1 cellular context compared by ENCODE assay signal in genomic region chr1:38941527-38942019, GRCh38.
TF ChIP-seq lines count a peak whose summit lies in the region.

RHBDL2 (minus strand) TSS chr1:38941830; CDS start chr1:38919212, 22,618 bp downstream.

TF ChIP-seq in HepG2, 621 proteins besides CTCF, POLR2A, EP300 and RAD21 (continued from another document and continues in another):
- TF ChIP-seq PBX2 (CRISPR knock-in tag; IDR thresholded peaks at IDR 0.05) (no peak), MAFK (conservative IDR thresholded peaks at IDR 0.05 in 1 of 2, IDR thresholded peaks at IDR 0.05 in 1 of 2; ENCODE audit: low read length in 2 of 2) (no peak), REPIN1 (CRISPR knock-in tag; IDR thresholded peaks at IDR 0.05; ENCODE audit: borderline replicate concordance, low read depth) (no peak), MLLT10 (CRISPR knock-in tag; IDR thresholded peaks at IDR 0.05) (no peak), ZNF232 (CRISPR knock-in tag; IDR thresholded peaks at IDR 0.05; ENCODE audit: borderline replicate concordance) (no peak), ZNF775 (CRISPR knock-in tag; IDR thresholded peaks at IDR 0.05; ENCODE audit: borderline replicate concordance) (no peak), ZMYM2 (CRISPR knock-in tag; IDR thresholded peaks at IDR 0.05) (no peak), FOXP1 (IDR thresholded peaks at IDR 0.05) (no peak), FOXP1 (CRISPR knock-in tag; IDR thresholded peaks at IDR 0.05) (no peak), KLF12 (CRISPR knock-in tag; IDR thresholded peaks at IDR 0.05; ENCODE audit: borderline replicate concordance) (no peak), ZFP91 (CRISPR knock-in tag; IDR thresholded peaks at IDR 0.05; ENCODE audit: borderline replicate concordance) (peak; percentile 62; the same call in 1 of the 2 replicates), ZNF230 (CRISPR knock-in tag; IDR thresholded peaks at IDR 0.05) (no peak), THYN1 (CRISPR knock-in tag; IDR thresholded peaks at IDR 0.05; ENCODE audit: borderline replicate concordance, low read depth) (no peak), FOXO4 (CRISPR knock-in tag; conservative IDR thresholded peaks at IDR 0.05) (no peak), ZFP36 (IDR thresholded peaks at IDR 0.05; ENCODE audit: borderline replicate concordance, low read depth, low read length, partially characterized antibody) (no peak), ZNF407 (CRISPR knock-in tag; IDR thresholded peaks at IDR 0.05; ENCODE audit: not compliant biosample characterization) (no peak), FOXP4 (CRISPR knock-in tag; IDR thresholded peaks at IDR 0.05) (no peak), SP4 (CRISPR knock-in tag; IDR thresholded peaks at IDR 0.05) (0 out of 2 replicates have a peak, but pooled peaks have one; percentile 25), GATA4 (IDR thresholded peaks at IDR 0.05; ENCODE audit: borderline replicate concordance, low read depth) (0 out of 2 replicates have a peak, but pooled peaks have one; percentile 22), ZZZ3 (CRISPR knock-in tag; IDR thresholded peaks at IDR 0.05; ENCODE audit: borderline replicate concordance) (no peak), ZFY (CRISPR knock-in tag; IDR thresholded peaks at IDR 0.05) (0 out of 2 replicates have a peak, but pooled peaks have one; percentile 25), HNRNPLL (IDR thresholded peaks at IDR 0.05; ENCODE audit: low read depth, low read length, poor library complexity, severe bottlenecking) (peak; percentile 24), IRF1 (CRISPR knock-in tag; IDR thresholded peaks at IDR 0.05; ENCODE audit: low read depth) (0 out of 2 replicates have a peak, but pooled peaks have one; percentile 50), ZNF292 (CRISPR knock-in tag; IDR thresholded peaks at IDR 0.05; ENCODE audit: borderline replicate concordance, low read depth) (0 out of 2 replicates have a peak, but pooled peaks have one; percentile 2), SIN3A (IDR thresholded peaks at IDR 0.05; ENCODE audit: borderline replicate concordance, low read depth, low read length) (0 out of 2 replicates have a peak, but pooled peaks have one; percentile 18), ARID4A (CRISPR knock-in tag; IDR thresholded peaks at IDR 0.05; ENCODE audit: borderline replicate concordance) (peak; percentile 23; the same call in 1 of the 2 replicates), HDAC1 (CRISPR knock-in tag; IDR thresholded peaks at IDR 0.05) (no peak), ZNF660 (CRISPR knock-in tag; IDR thresholded peaks at IDR 0.05; ENCODE audit: borderline replicate concordance, low read depth) (no peak)
